8 cellular contexts compared by ENCODE assay signal in the genomic region with DNA sequence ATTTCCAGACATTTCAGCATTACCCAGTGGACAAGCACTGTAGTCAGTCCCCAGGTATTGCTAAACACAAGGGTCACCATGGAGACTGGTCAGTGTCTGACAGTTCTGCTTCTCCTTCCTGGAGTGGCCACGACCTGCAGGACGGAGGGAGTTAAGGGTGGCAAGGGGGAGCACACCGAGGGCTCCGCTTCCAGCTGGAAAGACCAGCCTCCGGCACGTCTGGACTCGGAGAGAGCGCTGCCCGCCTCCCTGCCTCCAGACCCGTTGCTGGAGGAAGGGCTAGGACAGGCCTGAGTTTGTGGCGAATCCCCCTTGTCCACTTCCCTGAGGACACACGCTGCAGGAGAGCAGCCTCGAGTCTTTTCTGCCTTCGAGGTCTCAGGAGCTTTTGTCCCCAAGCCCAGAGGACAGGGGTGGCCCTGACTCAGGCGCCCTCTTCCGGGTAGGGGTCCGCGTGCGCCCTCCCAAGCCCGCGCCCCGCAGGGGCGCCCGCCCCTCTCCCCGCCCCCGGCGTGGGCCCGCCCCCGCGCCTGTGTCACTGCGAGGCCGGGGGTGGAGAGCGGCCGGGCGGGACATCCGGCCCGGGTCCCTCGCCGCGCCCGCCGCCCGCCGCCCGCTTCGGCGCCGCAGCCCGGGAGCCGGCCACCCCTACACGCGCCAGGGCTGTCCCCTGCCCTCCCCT. TPM values are rescaled to one million over a fixed set of nuclear protein-coding genes. Genes with fewer than 3 reads are reported as not detected.
DNase-seq lines count a peak whose midpoint lies in the region; ATAC-seq, FAIRE-seq and TF ChIP-seq lines count a peak whose summit lies in the region.

CHST14 (plus strand) TSS at position 562 of the 682 bp plus-strand sequence. CDS start 230 bp downstream, outside the sequence.

- H3K4me3 ChIP-seq in endothelial cell of umbilical vein (replicated peaks in 1 of 3; ENCODE audit: insufficient read depth in 1 of 3, low read depth in 1 of 3, low read length in 3 of 3) (peak within 1 kb of the TSS; percentile 19 to 66 (median 64)), mesodermal cell (ENCODE audit: extremely low read depth, insufficient read depth, low read length, poor library complexity, severe bottlenecking) (peak within 1 kb of the TSS; percentile 56)

- no peaks in the 10 kb centered on the region for H3K9me3 Mint-ChIP-seq in stimulated activated naive B cell treated with anti-CD40 and anti-IgM and Interleukin-4, amounts not matched to agents 10 μg/mL and 1 μg/mL and 100 μg/mL, for 72 hours

- no peaks in the 10 kb centered on the region for H4K20me1 ChIP-seq in endothelial cell of umbilical vein (replicated peaks; ENCODE audit: control insufficient read depth, extremely low read depth, insufficient read depth, low read length)

- H3K36me3 ChIP-seq in endothelial cell of umbilical vein (ENCODE audit: control insufficient read depth in 2 of 2, extremely low read depth in 1 of 2, insufficient read depth in 2 of 2, low read length in 2 of 2) (peaks cover 0 to 2% of the 10 kb centered on the region in 2 experiments), mesodermal cell (ENCODE audit: control insufficient read depth, insufficient read depth, low read length) (peaks cover 36% of the 10 kb centered on the region)

- TF ChIP-seq CTCF in endothelial cell of umbilical vein (IDR thresholded peaks at IDR 0.05; ENCODE audit: extremely low read depth in 1 of 2, insufficient read depth in 1 of 2, low read depth in 1 of 2, low read length in 2 of 2), result no peak

- TSS peak; percentile 17 for BruUV-seq in endothelial cell of umbilical vein (replicated peaks; lab: Mats Ljungman, UMichigan)

- CTCF ChIA-PET in endothelial cell of umbilical vein (lab: Charles Lee), result interaction anchor here (1.2 to 2.0 kb wide), 2 partner anchors 28 to 36 kb away, joined by 4 to 6 read pairs; no protein-coding TSS in a partner anchor

- intact Hi-C loops in endothelial cell of umbilical vein (cut with micrococcal nuclease), result loop anchor here (2.0 kb wide), 2 partner anchors 30 to 36 kb away; partner anchors contain the start of gene BAHD1

- no peaks in the 10 kb centered on the region for H3K27me3 Mint-ChIP-seq in stimulated activated naive B cell treated with anti-CD40 and anti-IgM and Interleukin-4, amounts not matched to agents 10 μg/mL and 1 μg/mL and 100 μg/mL, for 72 hours

- peaks cover 6% of the 10 kb centered on the region for H3K4me1 ChIP-seq in endothelial cell of umbilical vein (ENCODE audit: control insufficient read depth, extremely low read depth, insufficient read depth, low read length)
- peaks cover 15% of the 10 kb centered on the region for H3K4me1 ChIP-seq in mesodermal cell (ENCODE audit: control insufficient read depth, insufficient read depth, low read length, poor library complexity, severe bottlenecking)

- TF ChIP-seq POLR2A in endothelial cell of umbilical vein (IDR thresholded peaks at IDR 0.05; ENCODE audit: low read depth, low read length), result peak; percentile 48

- H3K4me3 Mint-ChIP-seq in stimulated activated naive B cell treated with anti-CD40 and anti-IgM and Interleukin-4, amounts not matched to agents 10 μg/mL and 1 μg/mL and 100 μg/mL, for 72 hours, result peak within 1 kb of the TSS; percentile 87 to 92

- FAIRE-seq in endothelial cell of umbilical vein (lab: Jason Lieb, UNC), result peak; percentile 57

- no peaks in the 10 kb centered on the region for H3K9me3 ChIP-seq in endothelial cell of umbilical vein (replicated peaks; ENCODE audit: control insufficient read depth, insufficient read depth, low read length)
- no peaks in the 10 kb centered on the region for H3K9me3 ChIP-seq in mesodermal cell (ENCODE audit: control insufficient read depth, low read length)

- H3K27me3 ChIP-seq in endothelial cell of umbilical vein (ENCODE audit: control insufficient read depth in 2 of 2, insufficient read depth in 2 of 2, low read length in 2 of 2), result no peaks in the 10 kb centered on the region

- dilution Hi-C loops in endothelial cell of umbilical vein (cut with MboI; ENCODE audit: extremely low pct_ligation_motif_present, low sequenced_read_pairs), result no loop called here

- H3K79me2 ChIP-seq in endothelial cell of umbilical vein (ENCODE audit: control insufficient read depth, insufficient read depth, low read length), result no peaks in the 10 kb centered on the region

- H3K27ac ChIP-seq in endothelial cell of umbilical vein (ENCODE audit: insufficient read depth, low read depth, low read length) (peak within 1 kb of the TSS; percentile 0), mesodermal cell (ENCODE audit: low read depth, low read length, severe bottlenecking) (peak within 1 kb of the TSS; percentile 87)

- H3K36me3 Mint-ChIP-seq in stimulated activated naive B cell treated with anti-CD40 and anti-IgM and Interleukin-4, amounts not matched to agents 10 μg/mL and 1 μg/mL and 100 μg/mL, for 72 hours, result peaks cover 5 to 7% of the 10 kb centered on the region in 2 donors

- 5 to 8% methylated on average over 4 to 14 of the region's 52 CpGs for WGBS in mesodermal cell (ENCODE audit: insufficient coverage in 2 of 2), 2 experiments

- peak within 1 kb of the TSS; percentile 76 for H2AFZ ChIP-seq in endothelial cell of umbilical vein (ENCODE audit: low read depth, low read length)

- H3K9me1 ChIP-seq in endothelial cell of umbilical vein (replicated peaks; ENCODE audit: control insufficient read depth, extremely low read depth, insufficient read depth, low read length), result no peaks in the 10 kb centered on the region

- POLR2A ChIA-PET in endothelial cell of umbilical vein (lab: Charles Lee), result no interaction called here

- H3K9ac ChIP-seq in endothelial cell of umbilical vein (replicated peaks; ENCODE audit: extremely low read depth, insufficient read depth, low read length), result peak within 1 kb of the TSS; percentile 65

- DNase-seq in NCI-H510A treated with DMSO at 0.1 percent for 48 hours (lab: John Stamatoyannopoulos, UW), result peak; percentile 27
- DNase-seq in NCI-H510A (lab: John Stamatoyannopoulos, UW), result no peak
- DNase-seq in NCI-H748 treated with DMSO at 0.1 percent for 48 hours (lab: John Stamatoyannopoulos, UW), result peak; percentile 13
- DNase-seq in activated CD8-positive, alpha-beta memory T cell treated with anti-CD3 and anti-CD28 coated beads, Interleukin-2, amount 50 U/mL, for 48 hours, result peak; percentile 73
- DNase-seq in endothelial cell of umbilical vein (ENCODE audit: low read depth, low spot score), result peak; percentile 58
- peak; percentile 12 for DNase-seq in stimulated activated naive B cell treated with anti-CD40 and anti-IgM and Interleukin-4, amounts not matched to agents 10 μg/mL and 1 μg/mL and 100 μg/mL, for 72 hours

- H3K4me2 ChIP-seq in endothelial cell of umbilical vein (ENCODE audit: insufficient read depth, low read length), result peak within 1 kb of the TSS; percentile 40

- peak; percentile 74 for ATAC-seq in HG02798 (IDR thresholded peaks at IDR 0.05; ENCODE audit: poor library complexity, unreplicated experiment)
- ATAC-seq in stimulated activated naive B cell treated with anti-CD40 and anti-IgM and Interleukin-4, amounts not matched to agents 10 μg/mL and 1 μg/mL and 100 μg/mL, for 72 hours (replicated peaks), result peak; percentile 66 to 77

- peaks cover 19 to 36% of the 10 kb centered on the region in 2 donors for H3K4me1 Mint-ChIP-seq in stimulated activated naive B cell treated with anti-CD40 and anti-IgM and Interleukin-4, amounts not matched to agents 10 μg/mL and 1 μg/mL and 100 μg/mL, for 72 hours

- H3K27ac Mint-ChIP-seq in stimulated activated naive B cell treated with anti-CD40 and anti-IgM and Interleukin-4, amounts not matched to agents 10 μg/mL and 1 μg/mL and 100 μg/mL, for 72 hours, result peak within 1 kb of the TSS; percentile 88

TF ChIP-seq in endothelial cell of umbilical vein, 7 proteins besides CTCF, POLR2A, EP300 and RAD21:
- TF ChIP-seq MYC (IDR thresholded peaks at IDR 0.05; ENCODE audit: low read depth, low read length), result no peak
- no peak for TF ChIP-seq FOS (IDR thresholded peaks at IDR 0.05; ENCODE audit: borderline replicate concordance, insufficient read depth, low read length)
- no peak for TF ChIP-seq EZH2 (IDR thresholded peaks at IDR 0.05; ENCODE audit: borderline replicate concordance, low read depth, low read length, severe bottlenecking)
- TF ChIP-seq, protein P1, sequence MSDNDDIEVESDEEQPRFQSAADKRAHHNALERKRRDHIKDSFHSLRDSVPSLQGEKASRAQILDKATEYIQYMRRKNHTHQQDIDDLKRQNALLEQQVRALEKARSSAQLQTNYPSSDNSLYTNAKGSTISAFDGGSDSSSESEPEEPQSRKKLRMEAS (IDR thresholded peaks at IDR 0.05; ENCODE audit: insufficient read depth, insufficient read length), result no peak
- TF ChIP-seq GATA2 (IDR thresholded peaks at IDR 0.05; ENCODE audit: insufficient read depth, insufficient read length, low read depth, low read length), result no peak
- no peak for TF ChIP-seq POLR2AphosphoS5 (IDR thresholded peaks at IDR 0.05; ENCODE audit: insufficient read depth, low read depth, low read length)
- TF ChIP-seq JUN (IDR thresholded peaks at IDR 0.05; ENCODE audit: borderline replicate concordance, insufficient read depth, insufficient read length, low read depth), result no peak

RNA-seq across cellular contexts. Expression of gene CHST14, which starts in this region (rescaled TPM):
- total RNA-seq in endothelial cell of umbilical vein, result 45.9 and 49.2 TPM in 2 replicates
- polyA plus RNA-seq in endothelial cell of umbilical vein, result 35.1 and 38.3 TPM in 2 replicates
- polyA plus RNA-seq in endothelial cell of umbilical vein (2011; cell fraction: cytosol; rRNA removed), result 31.4 and 31.9 TPM in 2 replicates
- polyA plus RNA-seq in endothelial cell of umbilical vein (2011; cell fraction: nucleus; rRNA removed), result 10.7 and 13.2 TPM in 2 replicates
- polyA plus RNA-seq in endothelial cell of umbilical vein (2012), result 32.1 and 34.2 TPM in 2 replicates
- 26.0 and 27.5 TPM in 2 replicates for polyA minus RNA-seq in endothelial cell of umbilical vein
- polyA minus RNA-seq in endothelial cell of umbilical vein (2011; cell fraction: cytosol; rRNA and poly(A)+ RNA removed), result 5.3 TPM
- polyA minus RNA-seq in endothelial cell of umbilical vein (2011; cell fraction: nucleus; rRNA and poly(A)+ RNA removed), result 4.1 and 4.8 TPM in 2 replicates
- 37.1 TPM for polyA plus RNA-seq in mesodermal cell (2013, experiment 1 of 2)
- 33.7 TPM for polyA plus RNA-seq in mesodermal cell (2013, experiment 2 of 2)
